Comparison of ENCODE assay signal across 18 cellular contexts in genomic region chr3:110754207-110754916, GRCh38.
DNase-seq lines count a peak whose midpoint lies in the region; ATAC-seq, FAIRE-seq and TF ChIP-seq lines count a peak whose summit lies in the region.
"Had no signal": no experiment of that assay in that cellular context is flagged by ENCODE, and none has a peak within 500 bp of the region (broad histone marks: within the 10 kb centered on the region; RNA-seq: fewer than 3 reads in every experiment).

No MANE protein-coding gene starts in this region.

- no peaks in the 10 kb centered on the region for H3K36me3 ChIP-seq in GM23338 (ENCODE audit: insufficient read depth)
- H3K36me3 ChIP-seq in thyroid gland, result no peaks in the 10 kb centered on the region

- H3K9me2 ChIP-seq in GM23338 (ENCODE audit: insufficient read depth), result peaks cover 8% of the 10 kb centered on the region

- peaks cover 3% of the 10 kb centered on the region; the same call in 2 of the 3 replicates for H3K9me3 Mint-ChIP-seq in GM23338
- peaks cover 3% of the 10 kb centered on the region for H3K9me3 Mint-ChIP-seq in osteocyte (ENCODE audit: unreplicated experiment)

- DNase-seq in GM23338 (ENCODE audit: low spot score), result no peak
- DNase-seq in NCI-H526 treated with DMSO at 0.1 percent for 48 hours (lab: John Stamatoyannopoulos, UW), result peak; percentile 70
- DNase-seq in osteocyte (ENCODE audit: extremely low spot score, unreplicated experiment), result no peak
- DNase-seq in thyroid gland, result no peak
- DNase-seq in NCI-H446 (lab: John Stamatoyannopoulos, UW), result no peak
- no peak for DNase-seq in GF-D8 (lab: John Stamatoyannopoulos, UW)
- no peak for DNase-seq in NCI-H146 treated with DMSO at 0.1 percent for 48 hours (lab: John Stamatoyannopoulos, UW; ENCODE audit: unreplicated experiment)
- DNase-seq: Caco-2; CD4-positive, CD25-positive, alpha-beta regulatory T cell; DMS79; NCI-H1436; NCI-H2029 treated with DMSO at 0.1 percent for 48 hours; NCI-H524 treated with DMSO at 0.1 percent for 48 hours had no signal

- H3K27me3 ChIP-seq in GM23338 (ENCODE audit: insufficient read depth), result no peaks in the 10 kb centered on the region
- no peaks in the 10 kb centered on the region for H3K27me3 ChIP-seq in thyroid gland

- peak; percentile 99 for FAIRE-seq in islet of Langerhans (lab: Jason Lieb, UNC)
- FAIRE-seq: HTR-8/SVneo had no signal

- H3K4me3 ChIP-seq in GM23338 (no peak overlapping the region), thyroid gland (replicated peaks in 1 of 3) (no peak overlapping the region)

- no peaks in the 10 kb centered on the region for H3F3A ChIP-seq in GM23338 (replicated peaks; ENCODE audit: low read depth)

- no peaks in the 10 kb centered on the region for H3K79me2 ChIP-seq in GM23338 (replicated peaks; ENCODE audit: insufficient read depth)

- WGBS in thyroid gland, 2 donors, result 57 to 75% methylated on average over 2 to 3 of the region's 3 CpGs

- H3K36me3 Mint-ChIP-seq in GM23338 (ENCODE audit: low read depth), result peaks cover 10% of the 10 kb centered on the region; the same call in 2 of the 3 replicates
- no peaks in the 10 kb centered on the region for H3K36me3 Mint-ChIP-seq in osteocyte (ENCODE audit: unreplicated experiment)
- H3K36me3 Mint-ChIP-seq: CD4-positive, CD25-positive, alpha-beta regulatory T cell had no signal

- H3K27ac ChIP-seq in GM23338 (ENCODE audit: low read depth) (no peak overlapping the region), thyroid gland (no peak overlapping the region)
- H3K27ac ChIP-seq: HL-60 had no signal

- H2AFZ ChIP-seq in GM23338, result 0 out of 2 replicates have a peak overlapping the region, but pooled peaks have one; percentile 4

- no peaks in the 10 kb centered on the region for H3K9me3 ChIP-seq in thyroid gland
- H3K9me3 ChIP-seq: Caco-2 had no signal

- H3K27me3 Mint-ChIP-seq in GM23338 (ENCODE audit: insufficient read depth, low read depth, poor library complexity) (peaks cover 4% of the 10 kb centered on the region), osteocyte (ENCODE audit: unreplicated experiment) (no peaks in the 10 kb centered on the region)
- H3K27me3 Mint-ChIP-seq: B cell had no signal

- peaks cover 42% of the 10 kb centered on the region for H3K4me1 Mint-ChIP-seq in GM23338
- peaks cover 16% of the 10 kb centered on the region for H3K4me1 Mint-ChIP-seq in osteocyte (ENCODE audit: unreplicated experiment)
- H3K4me1 Mint-ChIP-seq: B cell; CD4-positive, CD25-positive, alpha-beta regulatory T cell had no signal

- intact Hi-C loops in thyroid gland (cut with DNase I), result no loop called here

- TF ChIP-seq POLR2A in thyroid gland (IDR thresholded peaks at IDR 0.05), result no peak

- no peaks in the 10 kb centered on the region for H4K20me1 ChIP-seq in GM23338 (replicated peaks; ENCODE audit: insufficient read depth)

- H3K4me3 Mint-ChIP-seq in GM23338 (no peak overlapping the region), osteocyte (ENCODE audit: unreplicated experiment) (no peak overlapping the region)
- H3K4me3 Mint-ChIP-seq: B cell; CD4-positive, CD25-positive, alpha-beta regulatory T cell had no signal

- peaks cover 30% of the 10 kb centered on the region for H3K4me1 ChIP-seq in GM23338 (ENCODE audit: insufficient read depth)
- H3K4me1 ChIP-seq in thyroid gland, result no peaks in the 10 kb centered on the region

- 0 out of 2 replicates have a peak overlapping the region, but pooled peaks have one; percentile 10 for H3K27ac Mint-ChIP-seq in GM23338
- peak overlapping the region; percentile 5 for H3K27ac Mint-ChIP-seq in osteocyte (ENCODE audit: unreplicated experiment)
- H3K27ac Mint-ChIP-seq: B cell; CD4-positive, CD25-positive, alpha-beta regulatory T cell had no signal

- TF ChIP-seq CTCF in GM23338 (conservative IDR thresholded peaks at IDR 0.05; ENCODE audit: low read depth in 2 of 2) (no peak), osteocyte (IDR thresholded peaks at IDR 0.05) (no peak), thyroid gland (IDR thresholded peaks at IDR 0.05) (no peak)

- peak; percentile 32; the same call in 2 of the 3 replicates for ATAC-seq in GM23338
- ATAC-seq: HCT116 had no signal

- H3K4me2 ChIP-seq in GM23338, result peak overlapping the region; percentile 46

TF ChIP-seq in GM23338, 12 proteins besides CTCF, POLR2A, EP300 and RAD21 (continues in another document):
- TF ChIP-seq JUNB (IDR thresholded peaks at IDR 0.05; ENCODE audit: unreplicated experiment), result no peak
- no peak for TF ChIP-seq REST (IDR thresholded peaks at IDR 0.05; ENCODE audit: unreplicated experiment)
- no peak for TF ChIP-seq CREB1 (CRISPR knock-in tag; IDR thresholded peaks at IDR 0.05; ENCODE audit: low read depth)
- no peak for TF ChIP-seq EZH2 (IDR thresholded peaks at IDR 0.05; ENCODE audit: low read depth, unreplicated experiment)
- no peak for TF ChIP-seq ZNF114 (CRISPR knock-in tag; IDR thresholded peaks at IDR 0.05)
- TF ChIP-seq NANOG (IDR thresholded peaks at IDR 0.05; ENCODE audit: borderline replicate concordance), result no peak
- no peak for TF ChIP-seq STAT1 (IDR thresholded peaks at IDR 0.05; ENCODE audit: unreplicated experiment)
- TF ChIP-seq ETS1 (IDR thresholded peaks at IDR 0.05), result no peak
- TF ChIP-seq ZNF331 (CRISPR knock-in tag; IDR thresholded peaks at IDR 0.05; ENCODE audit: low read depth), result no peak
- no peak for TF ChIP-seq POLR2AphosphoS5 (IDR thresholded peaks at IDR 0.05; ENCODE audit: low read depth)
- TF ChIP-seq EZH2phosphoT487 (IDR thresholded peaks at IDR 0.05; ENCODE audit: unreplicated experiment), result no peak
